1 cellular context compared by ENCODE assay signal in the genomic region with DNA sequence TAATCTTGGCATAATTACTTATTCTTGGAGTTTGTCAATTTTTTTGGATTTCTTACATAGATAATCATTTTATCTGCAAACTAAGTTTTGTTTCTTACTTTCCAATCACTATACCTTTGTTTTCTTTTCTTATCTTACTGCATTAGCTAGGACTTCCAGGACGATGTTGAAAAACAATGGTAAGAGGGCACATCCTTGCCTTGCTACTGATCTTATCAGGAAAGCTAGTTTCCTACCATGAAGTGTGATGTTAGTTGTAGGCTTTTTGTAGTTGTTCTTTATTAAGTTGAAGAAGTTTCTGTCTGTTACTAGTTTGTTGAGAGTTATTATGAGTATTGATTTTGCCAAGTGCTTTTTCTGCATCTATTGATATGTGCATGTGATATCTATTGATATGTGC.
TF ChIP-seq lines count a peak whose summit lies in the region.

No MANE protein-coding gene starts in this region.

TF ChIP-seq in GM12878, 131 proteins besides CTCF, POLR2A, EP300 and RAD21:
- TF ChIP-seq IKZF1 (conservative IDR thresholded peaks at IDR 0.05) (no peak), HSF1 (IDR thresholded peaks at IDR 0.05; ENCODE audit: low read depth, low read length) (no peak), CBFB (IDR thresholded peaks at IDR 0.05; ENCODE audit: low read depth) (no peak), SIN3A (IDR thresholded peaks at IDR 0.05; ENCODE audit: low read depth, low read length) (no peak), NR2C2 (IDR thresholded peaks at IDR 0.05; ENCODE audit: borderline replicate concordance, control insufficient read depth, insufficient read length, low read depth) (no peak), SPI1 (IDR thresholded peaks at IDR 0.05; ENCODE audit: borderline replicate concordance, insufficient read depth, low read depth, low read length) (no peak), RUNX3 (IDR thresholded peaks at IDR 0.05; ENCODE audit: low read length) (no peak), IRF5 (IDR thresholded peaks at IDR 0.05; ENCODE audit: borderline replicate concordance) (no peak), YY1 (IDR thresholded peaks at IDR 0.05; ENCODE audit: low read depth, low read length) (no peak), CEBPB (IDR thresholded peaks at IDR 0.05; ENCODE audit: borderline replicate concordance in 1 of 2, low read depth in 2 of 2, low read length in 2 of 2) (no peak), IRF4 (IDR thresholded peaks at IDR 0.05; ENCODE audit: low read depth, low read length) (no peak), HDAC6 (IDR thresholded peaks at IDR 0.05; ENCODE audit: unreplicated experiment) (no peak), ZNF217 (IDR thresholded peaks at IDR 0.05) (no peak)
